In genomic region chr14:91388551-91388975, GRCh38 we compare ENCODE assay signal across 9 cellular contexts. TPM values are rescaled to one million over a fixed set of nuclear protein-coding genes. Genes with fewer than 3 reads are reported as not detected.
DNase-seq lines count a peak whose midpoint lies in the region; ATAC-seq and TF ChIP-seq lines count a peak whose summit lies in the region.
"Had no signal": no experiment of that assay in that cellular context is flagged by ENCODE, and none has a peak within 500 bp of the region (broad histone marks: within the 10 kb centered on the region; RNA-seq: fewer than 3 reads in every experiment).

No MANE protein-coding gene starts in this region.

- TF ChIP-seq CTCF in spleen (IDR thresholded peaks at IDR 0.05 in 8 of 11, conservative IDR thresholded peaks at IDR 0.05 in 3 of 11), result no peak

- 47 to 67% (median 57%) methylated on average over 13 of the region's 13 CpGs for WGBS in spleen, 5 donors

- H3K4me1 ChIP-seq in spleen, result peaks cover 44 to 100% (median 86%) of the 10 kb centered on the region in 6 donors

- intact Hi-C loops in spleen (cut with DNase I; ENCODE audit: low total_unique reads), result no loop called here

- no peaks in the 10 kb centered on the region for H3K27me3 Mint-ChIP-seq in activated naive CD4-positive, alpha-beta T cell treated with anti-CD3 and anti-CD28 coated beads, Interleukin-2, amount 50 U/mL, for 24 hours

- H3K36me3 Mint-ChIP-seq in activated naive CD4-positive, alpha-beta T cell treated with anti-CD3 and anti-CD28 coated beads, Interleukin-2, amount 50 U/mL, for 24 hours, result peaks cover 4% of the 10 kb centered on the region

- H3K27me3 ChIP-seq in spleen (replicated peaks in 1 of 7), result no peaks in the 10 kb centered on the region

- DNase-seq in spleen, result no peak
- no peak for DNase-seq in RPMI8226
- no peak for DNase-seq in 8988T
- no peak for DNase-seq in DMS53 (lab: John Stamatoyannopoulos, UW)

- TF ChIP-seq POLR2A in spleen (IDR thresholded peaks at IDR 0.05), result no peak

- H3K4me3 Mint-ChIP-seq in activated naive CD4-positive, alpha-beta T cell treated with anti-CD3 and anti-CD28 coated beads, Interleukin-2, amount 50 U/mL, for 24 hours, result peak overlapping the region; percentile 24

- H3K36me3 ChIP-seq in spleen, result peaks cover 0 to 25% (median 0%) of the 10 kb centered on the region in 6 donors

- H3K4me3 ChIP-seq in spleen, result peak overlapping the region in 1 of 8 donors; percentile 4

- peaks cover 95% of the 10 kb centered on the region for H3K4me1 Mint-ChIP-seq in activated naive CD4-positive, alpha-beta T cell treated with anti-CD3 and anti-CD28 coated beads, Interleukin-2, amount 50 U/mL, for 24 hours

- peak overlapping the region in 5 of 8 donors; percentile 43 to 71 (median 59) for H3K27ac ChIP-seq in spleen
- H3K27ac ChIP-seq: KMS-11 had no signal

- no peaks in the 10 kb centered on the region for H3K9me3 Mint-ChIP-seq in activated naive CD4-positive, alpha-beta T cell treated with anti-CD3 and anti-CD28 coated beads, Interleukin-2, amount 50 U/mL, for 24 hours

- no peaks in the 10 kb centered on the region for H3K9me3 ChIP-seq in spleen

- peak overlapping the region; percentile 77 for H3K27ac Mint-ChIP-seq in activated naive CD4-positive, alpha-beta T cell treated with anti-CD3 and anti-CD28 coated beads, Interleukin-2, amount 50 U/mL, for 24 hours

- ATAC-seq in GM19397 (IDR thresholded peaks at IDR 0.05; ENCODE audit: unreplicated experiment) (peak; percentile 57), HG03469 (IDR thresholded peaks at IDR 0.05; ENCODE audit: unreplicated experiment) (peak; percentile 54), GM19324 (IDR thresholded peaks at IDR 0.05; ENCODE audit: low FRiP score, unreplicated experiment) (no peak)

RNA-seq across cellular contexts. Expression of gene CCDC88C, which starts 29.1 kb away (rescaled TPM):
- total RNA-seq in spleen, result 100 to 1,000 TPM in 6 of 7 donors, 10 to 100 TPM in 1; 96.4 to 136 (median 107) TPM
- 10 to 100 TPM; 23.2 to 38.4 (median 29.8) TPM for polyA plus RNA-seq in spleen
